9 cellular contexts compared by ENCODE assay signal in the genomic region with DNA sequence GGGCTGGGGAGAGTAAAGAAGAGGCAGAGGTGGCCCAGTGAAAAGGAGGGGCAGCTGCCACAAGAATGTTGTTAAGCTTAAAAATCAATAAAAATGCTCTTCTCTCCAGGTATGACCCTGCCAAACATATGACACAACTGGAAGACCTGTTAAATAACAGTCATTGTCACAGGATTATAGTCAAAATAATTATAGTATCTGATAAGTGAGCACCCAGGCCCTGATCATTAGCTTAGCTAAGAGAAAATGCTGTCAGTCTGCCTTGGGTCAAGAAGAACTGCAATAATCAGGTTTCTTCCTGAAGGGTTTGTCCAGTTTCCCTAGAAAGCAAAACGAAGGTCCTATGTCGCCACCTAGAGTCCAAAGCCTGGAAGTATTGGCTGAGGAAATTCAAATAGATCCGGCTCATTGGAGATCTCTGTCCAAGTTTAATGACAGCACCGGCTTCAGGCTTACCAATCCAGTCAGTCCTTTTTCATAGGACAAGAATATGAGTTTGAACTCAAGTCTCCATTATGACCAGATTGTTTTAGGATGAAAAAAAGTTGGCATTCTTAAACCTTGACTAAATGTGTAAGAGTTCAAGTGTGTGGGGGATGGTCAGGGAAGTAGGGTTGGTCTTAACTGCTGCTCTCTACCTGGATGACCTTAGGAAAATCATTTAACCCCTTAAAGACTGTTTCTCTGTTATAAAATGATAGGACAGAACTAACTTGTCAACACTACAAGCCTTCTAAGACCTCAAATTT. TPM values are rescaled to one million over a fixed set of nuclear protein-coding genes. Genes with fewer than 3 reads are reported as not detected.
DNase-seq lines count a peak whose midpoint lies in the region; ATAC-seq and TF ChIP-seq lines count a peak whose summit lies in the region.
"Had no signal": no experiment of that assay in that cellular context is flagged by ENCODE, and none has a peak within 500 bp of the region (broad histone marks: within the 10 kb centered on the region; RNA-seq: fewer than 3 reads in every experiment).

No MANE protein-coding gene starts in this region.

- H3K27ac ChIP-seq in SK-N-SH (ENCODE audit: low read depth in 2 of 2, low read length in 1 of 2): no peak overlapping the region

- no peaks in the 10 kb centered on the region for H3K27me3 Mint-ChIP-seq in endothelial cell (ENCODE audit: unreplicated experiment)

- no peaks in the 10 kb centered on the region for H3K9me3 Mint-ChIP-seq in endothelial cell (ENCODE audit: unreplicated experiment)

- no peaks in the 10 kb centered on the region for H3K9me3 ChIP-seq in SK-N-SH
- H3K9me3 ChIP-seq in mucosa of descending colon: no peaks in the 10 kb centered on the region

- no peaks in the 10 kb centered on the region for H3K36me3 ChIP-seq in SK-N-SH (replicated peaks in 1 of 2; ENCODE audit: control insufficient read depth in 1 of 2, insufficient read depth in 2 of 2, low read length in 1 of 2)
- H3K36me3 ChIP-seq in mucosa of descending colon (ENCODE audit: low read depth): no peaks in the 10 kb centered on the region

- no peaks in the 10 kb centered on the region for H3K36me3 Mint-ChIP-seq in endothelial cell (ENCODE audit: low read depth, unreplicated experiment)

- H3K4me1 ChIP-seq in SK-N-SH (ENCODE audit: control insufficient read depth in 1 of 2, insufficient read depth in 2 of 2, low read depth in 1 of 2, low read length in 1 of 2) (no peaks in the 10 kb centered on the region), mucosa of descending colon (ENCODE audit: low read depth) (no peaks in the 10 kb centered on the region)

- no peak for TF ChIP-seq EP300 in SK-N-SH (IDR thresholded peaks at IDR 0.05; ENCODE audit: borderline replicate concordance in 1 of 2, low read depth in 1 of 2, low read length in 1 of 2)

- no peaks in the 10 kb centered on the region for H3K79me2 ChIP-seq in SK-N-SH (ENCODE audit: insufficient read depth)

- CTCF ChIA-PET in SK-N-SH (lab: Yijun Ruan, JAX): interaction anchor here (0.6 to 2.9 kb wide), 9 partner anchors 9 to 1523 kb away, joined by 3 to 29 read pairs (median 4); no protein-coding TSS in a partner anchor

- POLR2A ChIA-PET in SK-N-SH (lab: Yijun Ruan, JAX): no interaction called here

- ATAC-seq in HG02885 (IDR thresholded peaks at IDR 0.05; ENCODE audit: poor library complexity, unreplicated experiment) (peak; percentile 95), mucosa of descending colon (peak; percentile 85), GM19328 (IDR thresholded peaks at IDR 0.05; ENCODE audit: unreplicated experiment) (no peak)

- TF ChIP-seq CTCF in GM12874 (IDR thresholded peaks at IDR 0.05; ENCODE audit: insufficient read depth, low read depth, low read length): peak; percentile 71
- peak; percentile 80 for TF ChIP-seq CTCF in SK-N-SH (IDR thresholded peaks at IDR 0.05)
- peak; percentile 70 for TF ChIP-seq CTCF in endothelial cell (IDR thresholded peaks at IDR 0.05; ENCODE audit: unreplicated experiment)
- TF ChIP-seq CTCF in mucosa of descending colon (IDR thresholded peaks at IDR 0.05): peak; percentile 50

- H3K4me2 ChIP-seq in SK-N-SH: no peak overlapping the region

- H3K4me3 Mint-ChIP-seq in endothelial cell (ENCODE audit: unreplicated experiment): no peak overlapping the region

- peak; percentile 77 for TF ChIP-seq RAD21 in SK-N-SH (IDR thresholded peaks at IDR 0.05; ENCODE audit: low read length)

- WGBS in SK-N-SH (ENCODE audit: low lambda C conversion rate): 1% methylated on average over 4 of the region's 4 CpGs

- no peak overlapping the region for H3K27ac Mint-ChIP-seq in endothelial cell (ENCODE audit: unreplicated experiment)

- DNase-seq in AG08395 (ENCODE audit: low spot score): peak; percentile 84
- peak; percentile 60 for DNase-seq in NCI-H1436 treated with DMSO at 0.1 percent for 48 hours (lab: John Stamatoyannopoulos, UW)
- peak; percentile 49 for DNase-seq in SK-N-SH
- DNase-seq in endothelial cell (ENCODE audit: low spot score): peak; percentile 69
- peak in 1 of 3 donors; percentile 69 for DNase-seq in mucosa of descending colon

- H3K9ac ChIP-seq in SK-N-SH: no peak overlapping the region

- no peaks in the 10 kb centered on the region for H3F3A ChIP-seq in SK-N-SH (replicated peaks; ENCODE audit: insufficient read depth)

- peaks cover 11% of the 10 kb centered on the region; the same call in 1 of the 2 replicates for H3K27me3 ChIP-seq in SK-N-SH (ENCODE audit: insufficient read depth)

- H2AFZ ChIP-seq in SK-N-SH (ENCODE audit: low read depth): no peak overlapping the region

- H3K4me1 Mint-ChIP-seq in endothelial cell (ENCODE audit: unreplicated experiment): no peaks in the 10 kb centered on the region

- H3K9me2 ChIP-seq in SK-N-SH: no peaks in the 10 kb centered on the region

- no peaks in the 10 kb centered on the region for H4K20me1 ChIP-seq in SK-N-SH (ENCODE audit: insufficient read depth)

- H3K4me3 ChIP-seq in SK-N-SH (ENCODE audit: low read depth in 2 of 2, low read length in 1 of 2) (no peak overlapping the region; a peak in 1 of 4 replicates), mucosa of descending colon (no peak overlapping the region)

- intact Hi-C loops in mucosa of descending colon (cut with DNase I, micrococcal nuclease): no loop called here

TF ChIP-seq in SK-N-SH, 30 proteins besides CTCF, POLR2A, EP300 and RAD21:
- TF ChIP-seq NRF1 (IDR thresholded peaks at IDR 0.05; ENCODE audit: low read depth, low read length): no peak
- TF ChIP-seq USF1 (IDR thresholded peaks at IDR 0.05; ENCODE audit: borderline replicate concordance, low read depth): no peak
- no peak for TF ChIP-seq SIN3A (IDR thresholded peaks at IDR 0.05; ENCODE audit: borderline replicate concordance, low read depth, low read length)
- no peak for TF ChIP-seq MEF2A (IDR thresholded peaks at IDR 0.05; ENCODE audit: borderline replicate concordance, low read depth)
- TF ChIP-seq, protein P1, sequence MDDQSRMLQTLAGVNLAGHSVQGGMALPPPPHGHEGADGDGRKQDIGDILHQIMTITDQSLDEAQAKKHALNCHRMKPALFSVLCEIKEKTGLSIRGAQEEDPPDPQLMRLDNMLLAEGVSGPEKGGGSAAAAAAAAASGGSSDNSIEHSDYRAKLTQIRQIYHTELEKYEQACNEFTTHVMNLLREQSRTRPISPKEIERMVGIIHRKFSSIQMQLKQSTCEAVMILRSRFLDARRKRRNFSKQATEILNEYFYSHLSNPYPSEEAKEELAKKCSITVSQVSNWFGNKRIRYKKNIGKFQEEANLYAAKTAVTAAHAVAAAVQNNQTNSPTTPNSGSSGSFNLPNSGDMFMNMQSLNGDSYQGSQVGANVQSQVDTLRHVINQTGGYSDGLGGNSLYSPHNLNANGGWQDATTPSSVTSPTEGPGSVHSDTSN (IDR thresholded peaks at IDR 0.05): no peak
- TF ChIP-seq SMC3 (IDR thresholded peaks at IDR 0.05; ENCODE audit: low read depth, low read length): peak; percentile 47
- TF ChIP-seq GABPA (IDR thresholded peaks at IDR 0.05; ENCODE audit: low read depth): no peak

RNA-seq across cellular contexts. Expression of gene NKX2-8, which starts 22.5 kb away (rescaled TPM):
- polyA plus RNA-seq in SK-N-SH (2012; rRNA removed): not detected in 2 replicates
- not detected in 2 replicates for polyA plus RNA-seq in SK-N-SH (2012; cell fraction: cytosol; rRNA removed)
- not detected in 2 replicates for polyA plus RNA-seq in SK-N-SH (2012; cell fraction: nucleus; rRNA removed)
- total RNA-seq in endothelial cell (ENCODE audit: unreplicated experiment): not detected
- total RNA-seq in mucosa of descending colon: not detected
- total RNA-seq: mononuclear cell had no signal

RNA-seq across cellular contexts. Expression of gene PAX9, which starts 56.7 kb away (rescaled TPM):
- not detected in 2 replicates for polyA plus RNA-seq in SK-N-SH (2012; rRNA removed)
- polyA plus RNA-seq in SK-N-SH (2012; cell fraction: cytosol; rRNA removed): not detected in 2 replicates
- not detected in 2 replicates for polyA plus RNA-seq in SK-N-SH (2012; cell fraction: nucleus; rRNA removed)
- total RNA-seq in endothelial cell (ENCODE audit: unreplicated experiment) (not detected), mucosa of descending colon (under 1 TPM; 0.29 to 0.44 (median 0.38) TPM)
- total RNA-seq: mononuclear cell had no signal
